1 cellular context compared by ENCODE assay signal in genomic region chr17:64060331-64060730, GRCh38.
TF ChIP-seq lines count a peak whose summit lies in the region.

No MANE protein-coding gene starts in this region.

TF ChIP-seq in H1, 55 proteins besides CTCF, POLR2A, EP300 and RAD21:
- TF ChIP-seq RNF2 (IDR thresholded peaks at IDR 0.05; ENCODE audit: borderline replicate concordance, low read depth, low read length, missing control alignments, poor library complexity, severe bottlenecking) (no peak), NRF1 (IDR thresholded peaks at IDR 0.05; ENCODE audit: low read depth, low read length) (no peak)
TF ChIP-seq in H1: peak in this region for 0.
